8 cellular contexts compared by ENCODE assay signal in genomic region chr19:4730740-4731171, GRCh38. TPM values are rescaled to one million over a fixed set of nuclear protein-coding genes. Genes with fewer than 3 reads are reported as not detected.
DNase-seq lines count a peak whose midpoint lies in the region; ATAC-seq and TF ChIP-seq lines count a peak whose summit lies in the region.

No MANE protein-coding gene starts in this region.

- H3K4me1 Mint-ChIP-seq in activated CD4-positive, alpha-beta T cell treated with anti-CD3 and anti-CD28 coated beads, Interleukin-2, amount 10 ng/mL, durations not matched to agents 24 days and 14 days: peaks cover 9% of the 10 kb centered on the region
- H3K4me1 Mint-ChIP-seq in progenitor cell of endocrine pancreas (ENCODE audit: low read depth): peaks cover 7% of the 10 kb centered on the region

- POLR2A ChIA-PET in HEK293T (lab: Yijun Ruan, JAX): interaction anchor here (1.6 kb wide), 1 partner anchor 61 kb away, joined by 7 read pairs; the partner anchor contains the start of gene FEM1A

- CTCF ChIA-PET in HEK293T (lab: Yijun Ruan, JAX): interaction anchor here (2.4 to 3.3 kb wide), 2 partner anchors 60 kb away, joined by 12 to 18 read pairs; partner anchors contain the start of gene FEM1A

- ATAC-seq in HG03039 (IDR thresholded peaks at IDR 0.05; ENCODE audit: unreplicated experiment): no peak

- peak; percentile 52 for TF ChIP-seq CTCF in progenitor cell of endocrine pancreas (IDR thresholded peaks at IDR 0.05; ENCODE audit: unreplicated experiment)

- intact Hi-C loops in activated CD4-positive, alpha-beta T cell treated with anti-CD3 and anti-CD28 coated beads, Interleukin-2, amount 10 ng/mL, durations not matched to agents 24 days and 14 days (cut with micrococcal nuclease): no loop called here

- no peak overlapping the region for H3K27ac Mint-ChIP-seq in activated CD4-positive, alpha-beta T cell treated with anti-CD3 and anti-CD28 coated beads, Interleukin-2, amount 10 ng/mL, durations not matched to agents 24 days and 14 days
- no peak overlapping the region for H3K27ac Mint-ChIP-seq in progenitor cell of endocrine pancreas

- H3K36me3 Mint-ChIP-seq in activated CD4-positive, alpha-beta T cell treated with anti-CD3 and anti-CD28 coated beads, Interleukin-2, amount 10 ng/mL, durations not matched to agents 24 days and 14 days (ENCODE audit: low read depth): no peaks in the 10 kb centered on the region
- H3K36me3 Mint-ChIP-seq in progenitor cell of endocrine pancreas (ENCODE audit: insufficient read depth): no peaks in the 10 kb centered on the region

- no peak overlapping the region for H3K4me3 Mint-ChIP-seq in activated CD4-positive, alpha-beta T cell treated with anti-CD3 and anti-CD28 coated beads, Interleukin-2, amount 10 ng/mL, durations not matched to agents 24 days and 14 days
- no peak overlapping the region for H3K4me3 Mint-ChIP-seq in progenitor cell of endocrine pancreas (ENCODE audit: low read depth)

- peak; percentile 34 for DNase-seq in ACHN
- peak; percentile 47 for DNase-seq in HEK293T (ENCODE audit: extremely low spot score)
- DNase-seq in activated CD4-positive, alpha-beta T cell treated with anti-CD3 and anti-CD28 coated beads, Interleukin-2, amount 10 ng/mL, durations not matched to agents 24 days and 14 days: peak; percentile 90
- DNase-seq in effector CD8-positive, alpha-beta T cell (lab: John Stamatoyannopoulos, UW): peak; percentile 55
- DNase-seq in progenitor cell of endocrine pancreas (ENCODE audit: low spot score, unreplicated experiment): peak; percentile 32
- no peak for DNase-seq in retina
- DNase-seq in NCI-H1694 treated with DMSO at 0.1 percent for 48 hours (lab: John Stamatoyannopoulos, UW): no peak

- in situ Hi-C loops in ACHN (cut with HindIII; ENCODE audit: low pct_ligation_motif_present, low pct_unique_long_range_greater_than_20kb, low sequenced_read_pairs): no loop called here

- H3K27me3 Mint-ChIP-seq in activated CD4-positive, alpha-beta T cell treated with anti-CD3 and anti-CD28 coated beads, Interleukin-2, amount 10 ng/mL, durations not matched to agents 24 days and 14 days: peaks cover 4% of the 10 kb centered on the region
- peaks cover 8% of the 10 kb centered on the region for H3K27me3 Mint-ChIP-seq in progenitor cell of endocrine pancreas

- H3K9me3 Mint-ChIP-seq in activated CD4-positive, alpha-beta T cell treated with anti-CD3 and anti-CD28 coated beads, Interleukin-2, amount 10 ng/mL, durations not matched to agents 24 days and 14 days: no peaks in the 10 kb centered on the region
- no peaks in the 10 kb centered on the region for H3K9me3 Mint-ChIP-seq in progenitor cell of endocrine pancreas (ENCODE audit: low read depth)

TF ChIP-seq in HEK293T, 16 proteins besides CTCF, POLR2A, EP300 and RAD21:
- TF ChIP-seq SUZ12 (IDR thresholded peaks at IDR 0.05): no peak
- no peak for TF ChIP-seq NFRKB (IDR thresholded peaks at IDR 0.05)
- TF ChIP-seq L3MBTL2 (conservative IDR thresholded peaks at IDR 0.05): no peak
- no peak for TF ChIP-seq ELF4 (IDR thresholded peaks at IDR 0.05)
- no peak for TF ChIP-seq CTBP1 (IDR thresholded peaks at IDR 0.05; ENCODE audit: borderline replicate concordance)
- no peak for TF ChIP-seq FOXA1 (IDR thresholded peaks at IDR 0.05)
- no peak for TF ChIP-seq SP1 (IDR thresholded peaks at IDR 0.05)
- no peak for TF ChIP-seq BHLHE40 (IDR thresholded peaks at IDR 0.05; ENCODE audit: borderline replicate concordance)
- no peak for TF ChIP-seq ZNF384 (IDR thresholded peaks at IDR 0.05)
- TF ChIP-seq TARDBP (IDR thresholded peaks at IDR 0.05): no peak
- no peak for TF ChIP-seq HDGF (IDR thresholded peaks at IDR 0.05; ENCODE audit: borderline replicate concordance)
- no peak for TF ChIP-seq LEF1 (IDR thresholded peaks at IDR 0.05; ENCODE audit: borderline replicate concordance)
- TF ChIP-seq FOXM1 (IDR thresholded peaks at IDR 0.05; ENCODE audit: borderline replicate concordance): no peak
- TF ChIP-seq PKNOX1 (IDR thresholded peaks at IDR 0.05): no peak
- no peak for TF ChIP-seq ARNT (IDR thresholded peaks at IDR 0.05)

RNA-seq across cellular contexts. Expression of gene DPP9, which starts 7.1 kb away (rescaled TPM):
- 86.4 and 95.9 TPM in 2 replicates for total RNA-seq in activated CD4-positive, alpha-beta T cell treated with anti-CD3 and anti-CD28 coated beads, Interleukin-2, amount 10 ng/mL, durations not matched to agents 24 days and 14 days
- 48.9 and 50.3 TPM in 2 replicates for total RNA-seq in progenitor cell of endocrine pancreas

Comparison
In these comparisons a context has a peak if more than half of its experiments do, and no peak if none do; other contexts are left out.
1. DNase-seq: peak in ACHN (single experiment), HEK293T (single experiment), activated CD4-positive, alpha-beta T cell treated with anti-CD3 and anti-CD28 coated beads, Interleukin-2, amount 10 ng/mL, durations not matched to agents 24 days and 14 days (single experiment), effector CD8-positive, alpha-beta T cell (single experiment) and progenitor cell of endocrine pancreas (single experiment); none in retina (single experiment) and NCI-H1694 treated with DMSO at 0.1 percent for 48 hours (single experiment).